1 cellular context compared by ENCODE assay signal in the genomic region with DNA sequence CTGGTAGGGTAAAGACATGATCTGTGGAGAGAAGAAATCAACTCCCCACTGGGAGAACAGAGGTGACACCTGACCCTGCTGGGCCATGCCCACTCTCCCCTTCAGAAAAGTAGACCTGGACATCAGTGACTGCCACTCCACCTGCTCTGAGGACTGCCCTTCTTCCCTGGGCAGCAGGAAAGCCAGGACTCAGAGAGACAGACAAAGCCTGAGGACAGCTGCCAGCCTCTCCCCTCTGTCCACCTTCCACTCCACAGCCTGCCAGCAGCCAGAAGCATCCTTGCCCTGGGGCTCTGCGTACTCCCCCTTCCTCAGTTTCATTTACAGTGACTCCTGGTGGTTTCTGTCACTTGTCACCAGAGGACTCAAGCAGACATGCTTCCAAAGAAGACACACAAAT.
TF ChIP-seq lines count a peak whose summit lies in the region.

No MANE protein-coding gene starts in this region.

TF ChIP-seq in HCT116, 20 proteins besides CTCF, POLR2A, EP300 and RAD21:
- TF ChIP-seq, protein P1, sequence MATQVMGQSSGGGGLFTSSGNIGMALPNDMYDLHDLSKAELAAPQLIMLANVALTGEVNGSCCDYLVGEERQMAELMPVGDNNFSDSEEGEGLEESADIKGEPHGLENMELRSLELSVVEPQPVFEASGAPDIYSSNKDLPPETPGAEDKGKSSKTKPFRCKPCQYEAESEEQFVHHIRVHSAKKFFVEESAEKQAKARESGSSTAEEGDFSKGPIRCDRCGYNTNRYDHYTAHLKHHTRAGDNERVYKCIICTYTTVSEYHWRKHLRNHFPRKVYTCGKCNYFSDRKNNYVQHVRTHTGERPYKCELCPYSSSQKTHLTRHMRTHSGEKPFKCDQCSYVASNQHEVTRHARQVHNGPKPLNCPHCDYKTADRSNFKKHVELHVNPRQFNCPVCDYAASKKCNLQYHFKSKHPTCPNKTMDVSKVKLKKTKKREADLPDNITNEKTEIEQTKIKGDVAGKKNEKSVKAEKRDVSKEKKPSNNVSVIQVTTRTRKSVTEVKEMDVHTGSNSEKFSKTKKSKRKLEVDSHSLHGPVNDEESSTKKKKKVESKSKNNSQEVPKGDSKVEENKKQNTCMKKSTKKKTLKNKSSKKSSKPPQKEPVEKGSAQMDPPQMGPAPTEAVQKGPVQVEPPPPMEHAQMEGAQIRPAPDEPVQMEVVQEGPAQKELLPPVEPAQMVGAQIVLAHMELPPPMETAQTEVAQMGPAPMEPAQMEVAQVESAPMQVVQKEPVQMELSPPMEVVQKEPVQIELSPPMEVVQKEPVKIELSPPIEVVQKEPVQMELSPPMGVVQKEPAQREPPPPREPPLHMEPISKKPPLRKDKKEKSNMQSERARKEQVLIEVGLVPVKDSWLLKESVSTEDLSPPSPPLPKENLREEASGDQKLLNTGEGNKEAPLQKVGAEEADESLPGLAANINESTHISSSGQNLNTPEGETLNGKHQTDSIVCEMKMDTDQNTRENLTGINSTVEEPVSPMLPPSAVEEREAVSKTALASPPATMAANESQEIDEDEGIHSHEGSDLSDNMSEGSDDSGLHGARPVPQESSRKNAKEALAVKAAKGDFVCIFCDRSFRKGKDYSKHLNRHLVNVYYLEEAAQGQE (IDR thresholded peaks at IDR 0.05; ENCODE audit: low read depth), result no peak
- TF ChIP-seq YY1 (IDR thresholded peaks at IDR 0.05; ENCODE audit: extremely low read depth, insufficient replicate concordance, low read depth, low read length) (no peak), EGR1 (IDR thresholded peaks at IDR 0.05; ENCODE audit: low read depth) (no peak)
- TF ChIP-seq, protein P2, sequence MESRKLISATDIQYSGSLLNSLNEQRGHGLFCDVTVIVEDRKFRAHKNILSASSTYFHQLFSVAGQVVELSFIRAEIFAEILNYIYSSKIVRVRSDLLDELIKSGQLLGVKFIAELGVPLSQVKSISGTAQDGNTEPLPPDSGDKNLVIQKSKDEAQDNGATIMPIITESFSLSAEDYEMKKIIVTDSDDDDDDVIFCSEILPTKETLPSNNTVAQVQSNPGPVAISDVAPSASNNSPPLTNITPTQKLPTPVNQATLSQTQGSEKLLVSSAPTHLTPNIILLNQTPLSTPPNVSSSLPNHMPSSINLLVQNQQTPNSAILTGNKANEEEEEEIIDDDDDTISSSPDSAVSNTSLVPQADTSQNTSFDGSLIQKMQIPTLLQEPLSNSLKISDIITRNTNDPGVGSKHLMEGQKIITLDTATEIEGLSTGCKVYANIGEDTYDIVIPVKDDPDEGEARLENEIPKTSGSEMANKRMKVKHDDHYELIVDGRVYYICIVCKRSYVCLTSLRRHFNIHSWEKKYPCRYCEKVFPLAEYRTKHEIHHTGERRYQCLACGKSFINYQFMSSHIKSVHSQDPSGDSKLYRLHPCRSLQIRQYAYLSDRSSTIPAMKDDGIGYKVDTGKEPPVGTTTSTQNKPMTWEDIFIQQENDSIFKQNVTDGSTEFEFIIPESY (IDR thresholded peaks at IDR 0.05; ENCODE audit: extremely low read depth, insufficient replicate concordance, low read length), result no peak
TF ChIP-seq in HCT116: peak in this region for 0.
